8 cellular contexts compared by ENCODE assay signal in the genomic region with DNA sequence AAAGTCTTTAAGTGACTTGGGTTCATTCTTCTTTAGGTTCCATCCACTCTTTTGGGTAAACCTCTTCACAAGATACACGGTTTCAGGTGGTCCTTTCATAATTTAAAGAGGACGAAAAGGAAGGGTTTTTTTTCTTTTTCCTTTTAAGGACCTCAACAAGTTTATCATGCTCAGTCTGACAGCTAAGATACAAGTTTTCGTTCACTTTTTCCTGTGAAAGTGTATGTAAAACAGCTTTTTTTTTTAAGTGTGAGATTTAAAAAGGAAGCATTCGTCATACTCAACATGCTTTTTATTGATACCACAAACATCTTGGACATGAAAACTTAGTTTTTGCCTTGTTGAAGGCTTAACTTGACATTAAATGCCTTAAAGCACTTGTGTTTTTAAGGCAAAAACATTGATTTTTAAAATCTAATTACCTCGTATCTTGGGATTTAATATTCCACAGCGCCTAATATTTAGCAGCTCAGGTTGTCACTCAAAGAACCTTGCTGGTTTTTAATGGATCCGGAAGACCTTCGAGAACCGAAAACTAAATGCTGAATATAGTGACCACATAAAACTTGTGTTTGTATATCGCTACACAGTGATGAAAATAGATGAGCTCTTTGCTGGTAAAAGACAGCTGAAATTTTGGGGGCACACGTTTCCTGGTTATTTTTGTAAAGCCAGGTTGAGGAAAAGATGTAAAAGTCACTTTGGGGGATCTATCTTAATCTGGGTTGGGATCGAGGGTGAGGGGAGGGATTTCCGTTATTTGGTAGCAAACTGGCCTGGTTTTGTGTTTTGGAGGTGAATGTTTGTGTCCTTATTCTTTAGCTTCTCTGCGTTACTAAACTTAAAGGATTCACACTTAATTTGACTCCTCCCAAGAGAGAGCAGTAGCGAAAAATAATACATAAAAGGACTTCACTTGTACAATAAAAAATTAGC. TPM values are rescaled to one million over a fixed set of nuclear protein-coding genes. Genes with fewer than 3 reads are reported as not detected.
DNase-seq lines count a peak whose midpoint lies in the region; ATAC-seq and TF ChIP-seq lines count a peak whose summit lies in the region.

No MANE protein-coding gene starts in this region.

- H3K27me3 ChIP-seq in Peyer's patch (no peaks in the 10 kb centered on the region), esophagus squamous epithelium (no peaks in the 10 kb centered on the region)

- H3K27ac Mint-ChIP-seq in progenitor cell of endocrine pancreas = peak overlapping the region; percentile 59

- H3K27ac ChIP-seq in Peyer's patch = peak overlapping the region; percentile 9 to 100 (median 98)
- peak overlapping the region; percentile 27 to 100 (median 99) for H3K27ac ChIP-seq in esophagus squamous epithelium
- no peak overlapping the region for H3K27ac ChIP-seq in caudate nucleus (ENCODE audit: low read depth, low read length)

- intact Hi-C loops in esophagus squamous epithelium (cut with DNase I) = no loop called here

- H3K36me3 ChIP-seq in Peyer's patch = peaks cover 0 to 6% (median 0%) of the 10 kb centered on the region in 3 donors
- peaks cover 0 to 14% (median 0%) of the 10 kb centered on the region in 3 donors for H3K36me3 ChIP-seq in esophagus squamous epithelium

- no peaks in the 10 kb centered on the region for H3K9me3 Mint-ChIP-seq in progenitor cell of endocrine pancreas (ENCODE audit: low read depth)

- H3K27me3 Mint-ChIP-seq in progenitor cell of endocrine pancreas = no peaks in the 10 kb centered on the region

- H3K36me3 Mint-ChIP-seq in progenitor cell of endocrine pancreas (ENCODE audit: insufficient read depth) = peaks cover 14% of the 10 kb centered on the region

- TF ChIP-seq POLR2A in Peyer's patch (IDR thresholded peaks at IDR 0.05) (no peak), esophagus squamous epithelium (IDR thresholded peaks at IDR 0.05) (no peak)

- peaks cover 35% of the 10 kb centered on the region for H3K4me1 Mint-ChIP-seq in progenitor cell of endocrine pancreas (ENCODE audit: low read depth)

- H3K9me3 ChIP-seq in Peyer's patch (no peaks in the 10 kb centered on the region), esophagus squamous epithelium (no peaks in the 10 kb centered on the region)

- peak overlapping the region; percentile 100 for H3K4me3 Mint-ChIP-seq in progenitor cell of endocrine pancreas (ENCODE audit: low read depth)

- 6% methylated on average over 15 of the region's 15 CpGs for WGBS in esophagus squamous epithelium, 2 donors

- H3K4me3 ChIP-seq in GM08714 (ENCODE audit: low read length) (peak overlapping the region; percentile 94), Peyer's patch (peak overlapping the region; percentile 77 to 96 (median 90)), esophagus squamous epithelium (peak overlapping the region; percentile 79 to 99 (median 93))

- TF ChIP-seq CTCF in Peyer's patch (IDR thresholded peaks at IDR 0.05) (no peak), esophagus squamous epithelium (IDR thresholded peaks at IDR 0.05) (no peak), progenitor cell of endocrine pancreas (IDR thresholded peaks at IDR 0.05; ENCODE audit: unreplicated experiment) (no peak)

- DNase-seq in Peyer's patch (no peak), esophagus squamous epithelium (lab: John Stamatoyannopoulos, UW) (no peak), progenitor cell of endocrine pancreas (ENCODE audit: low spot score, unreplicated experiment) (no peak), NCI-H524 treated with DMSO at 0.1 percent for 48 hours (lab: John Stamatoyannopoulos, UW) (no peak), caudate nucleus (lab: John Stamatoyannopoulos, UW) (no peak)

- ATAC-seq in HG03139 (IDR thresholded peaks at IDR 0.05; ENCODE audit: unreplicated experiment) (no peak), GM21360 (IDR thresholded peaks at IDR 0.05; ENCODE audit: unreplicated experiment) (no peak)

- peaks cover 0 to 29% (median 8%) of the 10 kb centered on the region in 4 donors for H3K4me1 ChIP-seq in Peyer's patch
- peaks cover 7 to 61% (median 20%) of the 10 kb centered on the region in 3 donors for H3K4me1 ChIP-seq in esophagus squamous epithelium

RNA-seq across cellular contexts. Expression of gene PCF11, which starts 2.3 kb away (rescaled TPM):
- total RNA-seq in Peyer's patch (100 to 1,000 TPM in 1 of 4 donors, 10 to 100 TPM in 3; 53.1 to 153 (median 75.3) TPM), esophagus squamous epithelium (10 to 100 TPM; 33.6 to 64.1 (median 44.3) TPM), progenitor cell of endocrine pancreas (65.0 and 69.1 TPM in 2 replicates)

RNA-seq across cellular contexts. Expression of gene ANKRD42, which starts 34.3 kb away (rescaled TPM):
- total RNA-seq in Peyer's patch (10 to 100 TPM in 2 of 4 donors, 1 to 10 TPM in 2; 3.6 to 27.2 (median 9.8) TPM), esophagus squamous epithelium (1 to 10 TPM; 3.9 to 7.4 (median 5.2) TPM), progenitor cell of endocrine pancreas (12.1 and 12.7 TPM in 2 replicates)
